Comparison of ENCODE assay signal across 18 cellular contexts in the genomic region with DNA sequence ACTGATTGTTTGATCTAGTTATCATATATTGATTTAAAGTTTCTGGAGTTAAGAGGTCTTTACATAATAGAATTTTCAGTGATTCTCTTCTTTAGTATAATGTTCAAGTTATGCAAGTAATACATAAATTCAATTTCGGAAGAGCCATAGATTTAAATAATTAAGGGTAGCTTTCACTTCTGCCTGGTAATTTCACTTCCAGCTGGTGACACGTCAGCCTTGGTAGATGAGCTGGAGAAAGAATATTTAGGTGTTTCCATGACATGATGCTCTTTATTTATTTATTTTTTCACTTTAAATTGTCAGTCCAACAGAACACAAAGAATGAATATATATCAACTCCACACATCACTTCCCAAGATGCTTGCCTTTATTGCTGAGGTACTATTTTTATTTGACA. TPM values are rescaled to one million over a fixed set of nuclear protein-coding genes. Genes with fewer than 3 reads are reported as not detected.
A peak's percentile ranks its signal among the peaks of the same experiment; 100 is the strongest.
DNase-seq lines count a peak whose midpoint lies in the region; ATAC-seq, FAIRE-seq and TF ChIP-seq lines count a peak whose summit lies in the region.
"Had no signal": no experiment of that assay in that cellular context is flagged by ENCODE, and none has a peak within 500 bp of the region (broad histone marks: within the 10 kb centered on the region; RNA-seq: fewer than 3 reads in every experiment).

No MANE protein-coding gene starts in this region.

- FAIRE-seq in GM12892 (lab: Jason Lieb, UNC): peak; percentile 54
- FAIRE-seq: GM19239 had no signal

- DNase-seq in GM12892 (ENCODE audit: insufficient read length) (no peak), NAMALWA (ENCODE audit: low spot score) (peak; percentile 40), naive B cell (peak; percentile 55), cardiac septum (ENCODE audit: low spot score) (no peak), kidney tubule cell (ENCODE audit: low spot score) (no peak)
- no peak for DNase-seq in activated naive CD4-positive, alpha-beta T cell (lab: John Stamatoyannopoulos, UW)
- DNase-seq: Calu3, DMS79 treated with DMSO at 0.1 percent for 48 hours, GF-D8, NCI-H2029, NCI-H69, Right ventricle myocardium superior, RPMI8226 had no signal

- no peaks in the 10 kb centered on the region for H3K27me3 ChIP-seq in OCI-LY3 (ENCODE audit: low read depth, low read length)

- H3K4me1 Mint-ChIP-seq in naive B cell: peaks cover 7 to 38% (median 21%) of the 10 kb centered on the region in 3 donors

- no peak overlapping the region for H3K27ac ChIP-seq in OCI-LY3 (ENCODE audit: low read length)
- H3K27ac ChIP-seq: C4-2B had no signal

- no peaks in the 10 kb centered on the region for H3K36me3 ChIP-seq in OCI-LY3 (replicated peaks; ENCODE audit: low read depth, low read length)

- H3K27me3 Mint-ChIP-seq in naive B cell: no peaks in the 10 kb centered on the region

- no peak overlapping the region for H3K9ac ChIP-seq in OCI-LY3 (ENCODE audit: low read length)

- no peak overlapping the region for H2AFZ ChIP-seq in OCI-LY3 (ENCODE audit: low read depth, low read length)

- H3K4me1 ChIP-seq in OCI-LY3 (ENCODE audit: low read length): peaks cover 20% of the 10 kb centered on the region

- intact Hi-C loops in cardiac septum (cut with DNase I): no loop called here

- peak overlapping the region; percentile 28 to 98 (median 74) for H3K27ac Mint-ChIP-seq in naive B cell

- H3K9me3 ChIP-seq in OCI-LY3 (ENCODE audit: insufficient read depth, low read length): no peaks in the 10 kb centered on the region

- TF ChIP-seq POLR2A in GM12892 (IDR thresholded peaks at IDR 0.05; ENCODE audit: low read depth, low read length): no peak

- peak overlapping the region; percentile 50 for H3K4me2 ChIP-seq in OCI-LY3 (ENCODE audit: low read length)

- no peaks in the 10 kb centered on the region for H3K36me3 Mint-ChIP-seq in naive B cell

- H4K20me1 ChIP-seq in OCI-LY3 (ENCODE audit: insufficient read depth, low read length): no peaks in the 10 kb centered on the region

- peak overlapping the region in 1 of 8 donors; percentile 40 for H3K4me3 Mint-ChIP-seq in naive B cell

- H3K79me2 ChIP-seq in OCI-LY3 (ENCODE audit: low read length): no peaks in the 10 kb centered on the region

- peaks cover 0 to 4% (median 0%) of the 10 kb centered on the region in 7 donors for H3K9me3 Mint-ChIP-seq in naive B cell

- TF ChIP-seq CTCF in OCI-LY3 (IDR thresholded peaks at IDR 0.05; ENCODE audit: low read depth, low read length): no peak

- peak; percentile 46 to 63 for ATAC-seq in naive B cell (ENCODE audit: low read depth in 2 of 2)
- ATAC-seq in HG03469 (IDR thresholded peaks at IDR 0.05; ENCODE audit: unreplicated experiment): no peak
- ATAC-seq: HCT116 had no signal

- peak overlapping the region; percentile 9; the same call in 1 of the 2 replicates for H3K4me3 ChIP-seq in OCI-LY3 (ENCODE audit: low read length)

RNA-seq across cellular contexts. Expression of gene OTUD1, which starts 5.2 kb away (rescaled TPM):
- 2.2 TPM for polyA plus RNA-seq in GM12892 (2012; ENCODE audit: missing spikeins)
- 10 to 100 TPM; 31.7 to 82.8 (median 59.0) TPM for polyA plus RNA-seq in naive B cell (ENCODE audit: low read depth in 6 of 6)
- total RNA-seq in cardiac septum: 38.2 TPM

Comparison
In these comparisons a context has a peak if more than half of its experiments do, and no peak if none do; other contexts are left out.
1. DNase-seq: peak in NAMALWA (single experiment) and naive B cell (single experiment); none in GM12892 (single experiment), activated naive CD4-positive, alpha-beta T cell (0 of 4), cardiac septum (single experiment) and kidney tubule cell (single experiment).